In genomic region chr2:121201796-121202195, GRCh38 we compare ENCODE assay signal across 19 cellular contexts.
"Had no signal": no experiment of that assay in that cellular context is flagged by ENCODE, and none has a peak within 500 bp of the region (broad histone marks: within the 10 kb centered on the region; RNA-seq: fewer than 3 reads in every experiment).

No MANE protein-coding gene starts in this region.

- H3K36me3 Mint-ChIP-seq: naive thymus-derived CD8-positive, alpha-beta T cell; stimulated activated memory B cell treated with anti-CD40 and anti-IgM and Interleukin-4, amounts not matched to agents 10 μg/mL and 1 μg/mL and 100 μg/mL, for 72 hours; type B pancreatic cell had no signal

- H3K4me1 Mint-ChIP-seq: naive thymus-derived CD8-positive, alpha-beta T cell; stimulated activated memory B cell treated with anti-CD40 and anti-IgM and Interleukin-4, amounts not matched to agents 10 μg/mL and 1 μg/mL and 100 μg/mL, for 72 hours; stimulated activated naive CD8-positive, alpha-beta T cell treated with anti-CD3 and anti-CD28 coated beads, Interleukin-15, amount 100 ng/mL, for 72 hours had no signal

- DNase-seq: heart right ventricle; islet precursor cell; left ventricle myocardium inferior; mammary epithelial cell; mesenchymal stem cell; naive thymus-derived CD8-positive, alpha-beta T cell; ovary; retina; right cardiac atrium; stimulated activated CD4-positive, alpha-beta T cell treated with anti-CD3 and anti-CD28 coated beads, Interleukin-1b, Interleukin-23, amount 100 ng/mL, for 48 hours; stimulated activated CD4-positive, alpha-beta T cell treated with anti-CD3 and anti-CD28 coated beads, Interleukin-2, amount 100 ng/mL, for 48 hours; stimulated activated CD4-positive, alpha-beta T cell treated with anti-CD3 and anti-CD28 coated beads, Interleukin-4, amount 100 ng/mL, for 4 hours; stimulated activated CD8-positive, alpha-beta memory T cell treated with anti-CD3 and anti-CD28 coated beads, Interleukin-4, amount 100 ng/mL, for 48 hours; stimulated activated naive CD4-positive, alpha-beta T cell treated with Interleukin-2 at 50 U/mL for 16 hours; stimulated activated naive CD8-positive, alpha-beta T cell treated with anti-CD3 and anti-CD28 coated beads, Interleukin-15, amount 100 ng/mL, for 72 hours; substantia nigra had no signal

- H3K27me3 Mint-ChIP-seq: stimulated activated memory B cell treated with anti-CD40 and anti-IgM and Interleukin-4, amounts not matched to agents 10 μg/mL and 1 μg/mL and 100 μg/mL, for 72 hours; stimulated activated naive CD8-positive, alpha-beta T cell treated with anti-CD3 and anti-CD28 coated beads, Interleukin-15, amount 100 ng/mL, for 72 hours had no signal

- H3K9me3 Mint-ChIP-seq: naive thymus-derived CD8-positive, alpha-beta T cell; stimulated activated memory B cell treated with anti-CD40 and anti-IgM and Interleukin-4, amounts not matched to agents 10 μg/mL and 1 μg/mL and 100 μg/mL, for 72 hours; stimulated activated naive CD8-positive, alpha-beta T cell treated with anti-CD3 and anti-CD28 coated beads, Interleukin-15, amount 100 ng/mL, for 72 hours; type B pancreatic cell had no signal

- ATAC-seq: heart right ventricle; naive thymus-derived CD8-positive, alpha-beta T cell; right cardiac atrium; sciatic nerve; stimulated activated memory B cell treated with anti-CD40 and anti-IgM and Interleukin-4, amounts not matched to agents 10 μg/mL and 1 μg/mL and 100 μg/mL, for 72 hours; stimulated activated naive CD8-positive, alpha-beta T cell treated with anti-CD3 and anti-CD28 coated beads, Interleukin-15, amount 100 ng/mL, for 72 hours had no signal

- H3K27ac Mint-ChIP-seq: naive thymus-derived CD8-positive, alpha-beta T cell; stimulated activated memory B cell treated with anti-CD40 and anti-IgM and Interleukin-4, amounts not matched to agents 10 μg/mL and 1 μg/mL and 100 μg/mL, for 72 hours; type B pancreatic cell had no signal

- H3K4me3 Mint-ChIP-seq: naive thymus-derived CD8-positive, alpha-beta T cell; stimulated activated memory B cell treated with anti-CD40 and anti-IgM and Interleukin-4, amounts not matched to agents 10 μg/mL and 1 μg/mL and 100 μg/mL, for 72 hours; stimulated activated naive CD8-positive, alpha-beta T cell treated with anti-CD3 and anti-CD28 coated beads, Interleukin-15, amount 100 ng/mL, for 72 hours; type B pancreatic cell had no signal
